Comparison of ENCODE assay signal across 20 cellular contexts in genomic region chr12:34607520-34608195, GRCh38.
A peak's percentile ranks its signal among the peaks of the same experiment; 100 is the strongest.
DNase-seq lines count a peak whose midpoint lies in the region; ATAC-seq and TF ChIP-seq lines count a peak whose summit lies in the region.
"Had no signal": no experiment of that assay in that cellular context is flagged by ENCODE, and none has a peak within 500 bp of the region (broad histone marks: within the 10 kb centered on the region; RNA-seq: fewer than 3 reads in every experiment).

No MANE protein-coding gene starts in this region.

- DNase-seq in SK-N-SH (peak; percentile 0), GM10266 (ENCODE audit: extremely low spot score) (peak; percentile 1), ecto neural progenitor cell (ENCODE audit: low spot score) (peak; percentile 25), sigmoid colon (peak; percentile 41), stomach (no peak), NCI-H1436 treated with DMSO at 0.1 percent for 48 hours (lab: John Stamatoyannopoulos, UW) (no peak)
- no peak for DNase-seq in activated CD8-positive, alpha-beta memory T cell treated with anti-CD3 and anti-CD28 coated beads, Interleukin-2, amount 50 U/mL, for 48 hours
- DNase-seq: Calu3; CD4-positive, alpha-beta memory T cell; DMS79; NCI-H1048; NCI-H146; NCI-H2081; NCI-H510A; NCI-H774; RPMI8226 had no signal

- TF ChIP-seq CTCF in SK-N-SH (IDR thresholded peaks at IDR 0.05) (no peak), GM10266 (IDR thresholded peaks at IDR 0.05; ENCODE audit: control insufficient read depth, insufficient read depth, low read depth, missing control alignments) (no peak), sigmoid colon (IDR thresholded peaks at IDR 0.05) (no peak), stomach (IDR thresholded peaks at IDR 0.05) (no peak)

- CTCF ChIA-PET in SK-N-SH (lab: Yijun Ruan, JAX): no interaction called here

- no peak for TF ChIP-seq EP300 in SK-N-SH (IDR thresholded peaks at IDR 0.05; ENCODE audit: borderline replicate concordance in 1 of 2, low read depth in 1 of 2, low read length in 1 of 2)
- no peak for TF ChIP-seq EP300 in sigmoid colon (IDR thresholded peaks at IDR 0.05)
- no peak for TF ChIP-seq EP300 in stomach (IDR thresholded peaks at IDR 0.05)

- H3K9me2 ChIP-seq in SK-N-SH: no peaks in the 10 kb centered on the region

- H3K9ac ChIP-seq in SK-N-SH: no peak overlapping the region

- H3K27me3 ChIP-seq in SK-N-SH (ENCODE audit: insufficient read depth): no peaks in the 10 kb centered on the region
- H3K27me3 ChIP-seq in sigmoid colon: no peaks in the 10 kb centered on the region
- no peaks in the 10 kb centered on the region for H3K27me3 ChIP-seq in stomach

- no peak overlapping the region for H3K27ac ChIP-seq in SK-N-SH (ENCODE audit: low read depth in 2 of 2, low read length in 1 of 2)
- no peak overlapping the region for H3K27ac ChIP-seq in sigmoid colon
- no peak overlapping the region for H3K27ac ChIP-seq in stomach
- H3K27ac ChIP-seq: 22Rv1 had no signal

- H4K20me1 ChIP-seq in SK-N-SH (ENCODE audit: insufficient read depth): no peaks in the 10 kb centered on the region

- TF ChIP-seq RAD21 in SK-N-SH (IDR thresholded peaks at IDR 0.05; ENCODE audit: low read length): no peak

- POLR2A ChIA-PET in SK-N-SH (lab: Yijun Ruan, JAX): no interaction called here

- no peak overlapping the region for H3K4me2 ChIP-seq in SK-N-SH
- H3K4me2 ChIP-seq: GM23338 had no signal

- no peaks in the 10 kb centered on the region for H3K79me2 ChIP-seq in SK-N-SH (ENCODE audit: insufficient read depth)

- H3K9me3 ChIP-seq in SK-N-SH (no peaks in the 10 kb centered on the region), sigmoid colon (peaks cover 9 to 32% (median 22%) of the 10 kb centered on the region in 4 donors), stomach (peaks cover 18 to 84% (median 66%) of the 10 kb centered on the region in 4 donors)

- no peak overlapping the region for H3K4me3 ChIP-seq in SK-N-SH (ENCODE audit: low read depth in 2 of 2, low read length in 1 of 2)
- H3K4me3 ChIP-seq in sigmoid colon: no peak overlapping the region
- H3K4me3 ChIP-seq in stomach: no peak overlapping the region
- H3K4me3 ChIP-seq: GM12878, GM23338 had no signal

- 14% methylated on average over 13 of the region's 14 CpGs for WGBS in SK-N-SH (ENCODE audit: low lambda C conversion rate)
- WGBS in sigmoid colon, 2 donors: 68 to 75% methylated on average over 14 of the region's 14 CpGs
- WGBS in stomach, 5 donors: 60 to 73% (median 63%) methylated on average over 12 to 14 of the region's 14 CpGs

- no peaks in the 10 kb centered on the region for H3K36me3 ChIP-seq in SK-N-SH (replicated peaks in 1 of 2; ENCODE audit: control insufficient read depth in 1 of 2, insufficient read depth in 2 of 2, low read length in 1 of 2)
- H3K36me3 ChIP-seq in sigmoid colon: no peaks in the 10 kb centered on the region
- H3K36me3 ChIP-seq in stomach: no peaks in the 10 kb centered on the region

- intact Hi-C loops in sigmoid colon (cut with DNase I) (no loop called here), stomach (cut with DNase I; ENCODE audit: low total_unique reads) (no loop called here)

- H3K4me1 ChIP-seq in SK-N-SH (ENCODE audit: control insufficient read depth in 1 of 2, insufficient read depth in 2 of 2, low read depth in 1 of 2, low read length in 1 of 2): no peaks in the 10 kb centered on the region
- no peaks in the 10 kb centered on the region for H3K4me1 ChIP-seq in sigmoid colon
- H3K4me1 ChIP-seq in stomach: no peaks in the 10 kb centered on the region

- no peak overlapping the region for H2AFZ ChIP-seq in SK-N-SH (ENCODE audit: low read depth)
- H2AFZ ChIP-seq: GM23338 had no signal

- no peak for ATAC-seq in SK-N-SH treated with all-trans-retinoic acid at 6 μM for 48 hours
- ATAC-seq: GM12878, GM23338 had no signal

- TF ChIP-seq POLR2A in sigmoid colon (IDR thresholded peaks at IDR 0.05) (no peak), stomach (IDR thresholded peaks at IDR 0.05) (no peak)

- H3F3A ChIP-seq in SK-N-SH (replicated peaks; ENCODE audit: insufficient read depth): no peaks in the 10 kb centered on the region

TF ChIP-seq in SK-N-SH, 30 proteins besides CTCF, POLR2A, EP300 and RAD21:
- TF ChIP-seq EZH2phosphoT487 (IDR thresholded peaks at IDR 0.05; ENCODE audit: borderline replicate concordance, low read depth): no peak
- TF ChIP-seq NFIC (IDR thresholded peaks at IDR 0.05; ENCODE audit: borderline replicate concordance): no peak
- TF ChIP-seq TEAD4 (IDR thresholded peaks at IDR 0.05; ENCODE audit: borderline replicate concordance, insufficient read depth): no peak
- no peak for TF ChIP-seq USF1 (IDR thresholded peaks at IDR 0.05; ENCODE audit: borderline replicate concordance, low read depth)
- no peak for TF ChIP-seq NRF1 (IDR thresholded peaks at IDR 0.05; ENCODE audit: low read depth, low read length)
- TF ChIP-seq SMC3 (IDR thresholded peaks at IDR 0.05; ENCODE audit: low read depth, low read length): no peak
- TF ChIP-seq TAF1 (IDR thresholded peaks at IDR 0.05; ENCODE audit: borderline replicate concordance, low read depth, low read length): no peak
- no peak for TF ChIP-seq RFX5 (IDR thresholded peaks at IDR 0.05; ENCODE audit: low read length)
- TF ChIP-seq CHD2 (IDR thresholded peaks at IDR 0.05; ENCODE audit: low read length, partially characterized antibody): no peak
- TF ChIP-seq JUND (IDR thresholded peaks at IDR 0.05): no peak
- no peak for TF ChIP-seq GABPA (IDR thresholded peaks at IDR 0.05; ENCODE audit: low read depth)
- no peak for TF ChIP-seq MAX (IDR thresholded peaks at IDR 0.05; ENCODE audit: low read depth)
- TF ChIP-seq FOSL2 (IDR thresholded peaks at IDR 0.05; ENCODE audit: borderline replicate concordance, low read depth): no peak
- no peak for TF ChIP-seq GATA2 (CRISPR knock-in tag; IDR thresholded peaks at IDR 0.05)
- no peak for TF ChIP-seq FOXJ3 (CRISPR knock-in tag; IDR thresholded peaks at IDR 0.05)

TF ChIP-seq in SK-N-SH treated with all-trans-retinoic acid at 6 μM for 48 hours, 23 proteins besides CTCF, POLR2A, EP300 and RAD21 (continues in another document):
- TF ChIP-seq ARNTL (CRISPR knock-in tag; IDR thresholded peaks at IDR 0.05; ENCODE audit: borderline replicate concordance, low read depth) (no peak), ZC3H10 (CRISPR knock-in tag; IDR thresholded peaks at IDR 0.05) (no peak), ZNF565 (CRISPR knock-in tag; conservative IDR thresholded peaks at IDR 0.05; ENCODE audit: low read depth) (no peak), ZFP30 (CRISPR knock-in tag; IDR thresholded peaks at IDR 0.05) (no peak), GLIS3 (CRISPR knock-in tag; IDR thresholded peaks at IDR 0.05) (no peak), ZNF8 (CRISPR knock-in tag; IDR thresholded peaks at IDR 0.05) (no peak), CREB5 (CRISPR knock-in tag; IDR thresholded peaks at IDR 0.05; ENCODE audit: low read depth) (no peak), ZFP3 (CRISPR knock-in tag; IDR thresholded peaks at IDR 0.05) (no peak), TSHZ2 (CRISPR knock-in tag; IDR thresholded peaks at IDR 0.05) (no peak), OSR1 (CRISPR knock-in tag; IDR thresholded peaks at IDR 0.05) (no peak), ISL1 (CRISPR knock-in tag; IDR thresholded peaks at IDR 0.05) (no peak), BACH2 (CRISPR knock-in tag; IDR thresholded peaks at IDR 0.05; ENCODE audit: borderline replicate concordance) (no peak), TOX (CRISPR knock-in tag; IDR thresholded peaks at IDR 0.05; ENCODE audit: borderline replicate concordance) (no peak)

Comparison
In these comparisons a context has a peak if more than half of its experiments do, and no peak if none do; other contexts are left out.
1. DNase-seq: peak in SK-N-SH (single experiment), GM10266 (single experiment), ecto neural progenitor cell (single experiment) and sigmoid colon (single experiment); none in stomach (single experiment), NCI-H1436 treated with DMSO at 0.1 percent for 48 hours (single experiment) and activated CD8-positive, alpha-beta memory T cell treated with anti-CD3 and anti-CD28 coated beads, Interleukin-2, amount 50 U/mL, for 48 hours (single experiment).